Comparison of ENCODE assay signal across 11 cellular contexts in the genomic region with DNA sequence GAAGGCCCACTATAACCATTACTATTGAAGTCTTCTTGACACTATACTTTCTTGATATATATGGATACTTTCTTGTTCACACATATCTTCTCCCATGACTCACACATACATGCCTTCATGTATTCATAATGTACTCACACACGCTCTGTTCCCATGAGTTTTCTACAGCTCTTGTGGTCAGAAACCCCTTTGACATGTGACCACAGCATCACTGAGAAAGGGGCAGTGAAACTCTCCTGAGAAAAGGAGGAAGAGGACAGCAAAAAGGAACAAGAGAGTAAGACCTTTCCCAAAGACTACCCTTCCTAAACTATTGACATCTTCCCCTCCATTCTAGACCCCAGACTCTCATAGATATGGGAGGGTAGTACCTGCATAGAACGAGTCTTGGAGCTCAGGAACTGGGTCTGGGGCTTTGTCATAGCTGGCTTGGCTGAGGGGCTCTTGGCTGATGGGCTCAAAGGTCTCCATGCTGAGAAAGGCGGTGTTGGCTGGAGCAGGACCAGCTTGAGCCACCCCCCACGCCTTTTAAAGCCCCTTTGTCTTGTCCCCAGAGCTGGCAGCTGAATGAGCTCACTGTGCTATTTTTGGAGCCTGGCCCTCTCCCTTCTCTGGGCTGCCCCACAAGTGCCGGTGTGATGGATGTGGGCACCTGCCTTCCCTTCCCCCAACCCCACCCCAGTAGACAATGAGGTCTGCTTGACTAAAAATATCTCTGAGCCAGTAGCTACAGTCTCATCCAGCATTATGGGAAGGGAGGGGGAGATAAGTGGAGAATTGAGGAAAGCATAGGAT. TPM values are rescaled to one million over a fixed set of nuclear protein-coding genes. Genes with fewer than 3 reads are reported as not detected.
DNase-seq lines count a peak whose midpoint lies in the region; ATAC-seq, FAIRE-seq and TF ChIP-seq lines count a peak whose summit lies in the region.
"Had no signal": no experiment of that assay in that cellular context is flagged by ENCODE, and none has a peak within 500 bp of the region (broad histone marks: within the 10 kb centered on the region; RNA-seq: fewer than 3 reads in every experiment).

No MANE protein-coding gene starts in this region.

- no peaks in the 10 kb centered on the region for H3K79me2 ChIP-seq in keratinocyte (ENCODE audit: control insufficient read depth, insufficient read depth, low read length)

- no peaks in the 10 kb centered on the region for H3K36me3 Mint-ChIP-seq in T-helper 2 cell treated with Interferon-gamma antibody and Interleukin-4, amounts not matched to agents 5 μg/mL and 100 μg/mL, for 36 hours (ENCODE audit: low read depth)

- H3K4me1 ChIP-seq in BLaER1 treated with 17β-estradiol and CSF1 and Interleukin-3, amounts not matched to agents 10 nM and 100 nM: peaks cover 52 to 83% (median 77%) of the 10 kb centered on the region in 10 experiments
- peaks cover 8% of the 10 kb centered on the region for H3K4me1 ChIP-seq in keratinocyte (ENCODE audit: control insufficient read depth, extremely low read depth, insufficient read depth, low read length)
- H3K4me1 ChIP-seq in testis: peaks cover 14% of the 10 kb centered on the region

- no peak overlapping the region for H2AFZ ChIP-seq in keratinocyte (ENCODE audit: control insufficient read depth, low read length)

- TF ChIP-seq CTCF in keratinocyte (optimal IDR thresholded peaks at IDR 0.05 in 1 of 3, IDR thresholded peaks at IDR 0.05 in 1 of 3, conservative IDR thresholded peaks at IDR 0.05 in 1 of 3; ENCODE audit: extremely low read depth in 1 of 3, insufficient read depth in 2 of 3, low read length in 3 of 3) (no peak), testis (IDR thresholded peaks at IDR 0.05) (no peak)

- H3K9ac ChIP-seq in BLaER1 treated with 17β-estradiol and CSF1 and Interleukin-3, amounts not matched to agents 10 nM and 100 nM: no peak overlapping the region
- no peak overlapping the region for H3K9ac ChIP-seq in keratinocyte (ENCODE audit: control insufficient read depth, extremely low read depth, insufficient read depth, low read length)

- peak; percentile 48 for ATAC-seq in GM21576 (IDR thresholded peaks at IDR 0.05; ENCODE audit: unreplicated experiment)

- H3K4me3 Mint-ChIP-seq in T-helper 2 cell treated with Interferon-gamma antibody and Interleukin-4, amounts not matched to agents 5 μg/mL and 100 μg/mL, for 36 hours: no peak overlapping the region

- WGBS in testis, 2 donors: 70 to 72% methylated on average over 5 of the region's 5 CpGs

- H3K27me3 ChIP-seq in BLaER1 treated with 17β-estradiol and CSF1 and Interleukin-3, amounts not matched to agents 10 nM and 100 nM: peaks cover 0 to 15% (median 0%) of the 10 kb centered on the region in 11 experiments; a peak in 5 of 22 replicates
- H3K27me3 ChIP-seq in keratinocyte (ENCODE audit: control insufficient read depth, extremely low read depth, insufficient read depth, low read length): no peaks in the 10 kb centered on the region
- H3K27me3 ChIP-seq in testis: no peaks in the 10 kb centered on the region

- intact Hi-C loops in testis (cut with DNase I; ENCODE audit: low total_unique reads): no loop called here

- H3K9me3 ChIP-seq in BLaER1 treated with 17β-estradiol and CSF1 and Interleukin-3, amounts not matched to agents 10 nM and 100 nM (replicated peaks in 1 of 11): no peaks in the 10 kb centered on the region
- no peaks in the 10 kb centered on the region for H3K9me3 ChIP-seq in keratinocyte (ENCODE audit: control insufficient read depth, low read depth, low read length)
- H3K9me3 ChIP-seq in testis: no peaks in the 10 kb centered on the region

- dilution Hi-C loops in keratinocyte (cut with MboI; ENCODE audit: extremely low pct_ligation_motif_present, low sequenced_read_pairs): no loop called here

- H3K4me3 ChIP-seq in BLaER1 treated with 17β-estradiol and CSF1 and Interleukin-3, amounts not matched to agents 10 nM and 100 nM: no peak overlapping the region
- H3K4me3 ChIP-seq in keratinocyte (ENCODE audit: control insufficient read depth in 2 of 3, extremely low read depth in 1 of 3, insufficient read depth in 2 of 3, low read depth in 1 of 3, low read length in 3 of 3): no peak overlapping the region
- no peak overlapping the region for H3K4me3 ChIP-seq in testis
- H3K4me3 ChIP-seq: lung had no signal

- TF ChIP-seq POLR2A in H54 (IDR thresholded peaks at IDR 0.05; ENCODE audit: low read depth, low read length): no peak
- no peak for TF ChIP-seq POLR2A in testis (IDR thresholded peaks at IDR 0.05)

- no peaks in the 10 kb centered on the region for H3K27me3 Mint-ChIP-seq in T-helper 2 cell treated with Interferon-gamma antibody and Interleukin-4, amounts not matched to agents 5 μg/mL and 100 μg/mL, for 36 hours (ENCODE audit: low read depth)

- H3K36me3 ChIP-seq in BLaER1 treated with 17β-estradiol and CSF1 and Interleukin-3, amounts not matched to agents 10 nM and 100 nM: no peaks in the 10 kb centered on the region
- H3K36me3 ChIP-seq in keratinocyte (ENCODE audit: control insufficient read depth in 2 of 2, extremely low read depth in 1 of 2, insufficient read depth in 2 of 2, low read length in 2 of 2) (no peaks in the 10 kb centered on the region), testis (ENCODE audit: low read depth, missing control alignments) (no peaks in the 10 kb centered on the region)

- H3K27ac ChIP-seq in BLaER1 treated with 17β-estradiol and CSF1 and Interleukin-3, amounts not matched to agents 10 nM and 100 nM: peak overlapping the region in 7 of 11 experiments; percentile 5 to 65 (median 39); a peak in 12 of 22 replicates
- H3K27ac ChIP-seq in keratinocyte (ENCODE audit: control insufficient read depth, insufficient read depth, low read length): no peak overlapping the region
- H3K27ac ChIP-seq in testis: no peak overlapping the region

- FAIRE-seq in keratinocyte (lab: Jason Lieb, UNC): no peak
- no peak for FAIRE-seq in H54 (lab: Jason Lieb, UNC)

- peak overlapping the region; percentile 65 to 86 (median 75) for H3K4me2 ChIP-seq in BLaER1 treated with 17β-estradiol and CSF1 and Interleukin-3, amounts not matched to agents 10 nM and 100 nM
- no peak overlapping the region for H3K4me2 ChIP-seq in keratinocyte (ENCODE audit: control insufficient read depth, extremely low read depth, insufficient read depth, low read depth, low read length)

- H3K9me3 Mint-ChIP-seq in T-helper 2 cell treated with Interferon-gamma antibody and Interleukin-4, amounts not matched to agents 5 μg/mL and 100 μg/mL, for 36 hours: no peaks in the 10 kb centered on the region

- H3K9me1 ChIP-seq in keratinocyte (ENCODE audit: control insufficient read depth, extremely low read depth, insufficient read depth, low read length): no peaks in the 10 kb centered on the region

- H4K20me1 ChIP-seq in BLaER1 treated with 17β-estradiol and CSF1 and Interleukin-3, amounts not matched to agents 10 nM and 100 nM: no peaks in the 10 kb centered on the region; a peak in 1 of 22 replicates
- H4K20me1 ChIP-seq in keratinocyte (ENCODE audit: control insufficient read depth, extremely low read depth, insufficient read depth, low read length): no peaks in the 10 kb centered on the region

- H3K27ac Mint-ChIP-seq in T-helper 2 cell treated with Interferon-gamma antibody and Interleukin-4, amounts not matched to agents 5 μg/mL and 100 μg/mL, for 36 hours: no peak overlapping the region

- DNase-seq in SIG-M5 treated with dmso at 0.1 percent for 504 hours (lab: John Stamatoyannopoulos, UW; ENCODE audit: unreplicated experiment): peak; percentile 81
- peak; percentile 54 for DNase-seq in keratinocyte (ENCODE audit: low read depth, low spot score)
- no peak for DNase-seq in H54 (ENCODE audit: insufficient read length, low spot score)
- DNase-seq in testis: no peak
- DNase-seq in T-helper 2 cell treated with Interferon-gamma antibody and Interleukin-4, amounts not matched to agents 5 μg/mL and 100 μg/mL, for 36 hours (ENCODE audit: low spot score): no peak
- no peak for DNase-seq in activated CD4-positive, alpha-beta T cell treated with anti-CD3 and anti-CD28 coated beads for 1 hour
- DNase-seq: DMS79 treated with DMSO at 0.1 percent for 48 hours, NCI-H146 had no signal

- H3K4me1 Mint-ChIP-seq in T-helper 2 cell treated with Interferon-gamma antibody and Interleukin-4, amounts not matched to agents 5 μg/mL and 100 μg/mL, for 36 hours (ENCODE audit: low read depth): peaks cover 3% of the 10 kb centered on the region

RNA-seq across cellular contexts. Expression of a gene that starts 5.1 kb away (rescaled TPM):
- 0.02 TPM in 1 of 3 replicates, not detected in the others for polyA plus RNA-seq in keratinocyte
- not detected for polyA plus RNA-seq in keratinocyte (2011; ENCODE audit: low read depth)
- not detected in 2 replicates for polyA plus RNA-seq in keratinocyte (2011; cell fraction: cytosol; rRNA removed)
- 0.03 and 0.05 TPM in 2 replicates for polyA plus RNA-seq in keratinocyte (2011; cell fraction: nucleus; rRNA removed)
- 0.05 TPM in 1 of 2 replicates, not detected in the other for polyA plus RNA-seq in keratinocyte (2012; ENCODE audit: low replicate concordance)
- polyA minus RNA-seq in keratinocyte: not detected in 3 replicates
- polyA minus RNA-seq in keratinocyte (2011; cell fraction: cytosol; rRNA and poly(A)+ RNA removed): not detected
- polyA minus RNA-seq in keratinocyte (2011; cell fraction: nucleus; rRNA and poly(A)+ RNA removed): not detected in 2 replicates
- under 1 TPM; 0.31 TPM for total RNA-seq in testis
- polyA plus RNA-seq in testis (ENCODE audit: insufficient read depth, low read depth, low replicate concordance): 2.3 TPM

RNA-seq across cellular contexts. Expression of a gene that starts 9.5 kb away (rescaled TPM):
- polyA plus RNA-seq in keratinocyte: not detected in 3 replicates
- polyA plus RNA-seq in keratinocyte (2011; ENCODE audit: low read depth): not detected
- 0.06 TPM in 1 of 2 replicates, not detected in the other for polyA plus RNA-seq in keratinocyte (2011; cell fraction: cytosol; rRNA removed)
- polyA plus RNA-seq in keratinocyte (2011; cell fraction: nucleus; rRNA removed): 0.06 TPM in 1 of 2 replicates, not detected in the other
- 0.07 TPM in 1 of 2 replicates, not detected in the other for polyA plus RNA-seq in keratinocyte (2012; ENCODE audit: low replicate concordance)
- polyA minus RNA-seq in keratinocyte: not detected in 3 replicates
- not detected for polyA minus RNA-seq in keratinocyte (2011; cell fraction: cytosol; rRNA and poly(A)+ RNA removed)
- polyA minus RNA-seq in keratinocyte (2011; cell fraction: nucleus; rRNA and poly(A)+ RNA removed): not detected in 2 replicates
- 1 to 10 TPM; 2.4 to 3.2 TPM for total RNA-seq in testis
- polyA plus RNA-seq in testis (ENCODE audit: insufficient read depth, low read depth, low replicate concordance): 10.5 TPM

RNA-seq across cellular contexts. Expression of a gene that starts 47.2 kb away (rescaled TPM):
- polyA plus RNA-seq in keratinocyte (2.4 to 4.8 TPM (median 3.6 TPM) in 3 replicates), testis (ENCODE audit: insufficient read depth, low read depth, low replicate concordance) (19.8 TPM)
- 2.2 TPM for polyA plus RNA-seq in keratinocyte (2011; ENCODE audit: low read depth)
- polyA plus RNA-seq in keratinocyte (2011; cell fraction: cytosol; rRNA removed): 0.71 and 0.98 TPM in 2 replicates
- 15.3 and 18.2 TPM in 2 replicates for polyA plus RNA-seq in keratinocyte (2011; cell fraction: nucleus; rRNA removed)
- 1.4 and 3.9 TPM in 2 replicates for polyA plus RNA-seq in keratinocyte (2012; ENCODE audit: low replicate concordance)
- 0.59 to 7.4 TPM (median 3.8 TPM) in 3 replicates for polyA minus RNA-seq in keratinocyte
- 2.7 TPM for polyA minus RNA-seq in keratinocyte (2011; cell fraction: cytosol; rRNA and poly(A)+ RNA removed)
- 6.6 and 7.5 TPM in 2 replicates for polyA minus RNA-seq in keratinocyte (2011; cell fraction: nucleus; rRNA and poly(A)+ RNA removed)
- total RNA-seq in testis: 10 to 100 TPM; 20.3 to 25.5 TPM

RNA-seq across cellular contexts. Expression of a gene that starts 59.6 kb away (rescaled TPM):
- 7.3 to 7.7 TPM (median 7.6 TPM) in 3 replicates for polyA plus RNA-seq in keratinocyte
- polyA plus RNA-seq in keratinocyte (2011; ENCODE audit: low read depth): 19.8 TPM
- 3.9 and 5.9 TPM in 2 replicates for polyA plus RNA-seq in keratinocyte (2011; cell fraction: cytosol; rRNA removed)
- polyA plus RNA-seq in keratinocyte (2011; cell fraction: nucleus; rRNA removed): 11.3 and 12.8 TPM in 2 replicates
- polyA plus RNA-seq in keratinocyte (2012; ENCODE audit: low replicate concordance): 5.1 and 12.3 TPM in 2 replicates
- polyA minus RNA-seq in keratinocyte: 9.9 to 18.0 TPM (median 15.7 TPM) in 3 replicates
- 5.4 TPM for polyA minus RNA-seq in keratinocyte (2011; cell fraction: cytosol; rRNA and poly(A)+ RNA removed)
- 8.8 and 22.6 TPM in 2 replicates for polyA minus RNA-seq in keratinocyte (2011; cell fraction: nucleus; rRNA and poly(A)+ RNA removed)
- 10 to 100 TPM; 61.3 to 77.9 TPM for total RNA-seq in testis
- 40.7 TPM for polyA plus RNA-seq in testis (ENCODE audit: insufficient read depth, low read depth, low replicate concordance)

Comparison
In these comparisons a context has a peak if more than half of its experiments do, and no peak if none do; other contexts are left out.
1. H3K27ac ChIP-seq: peak in BLaER1 treated with 17β-estradiol and CSF1 and Interleukin-3, amounts not matched to agents 10 nM and 100 nM (7 of 11); none in keratinocyte (single experiment) and testis (0 of 2).
2. DNase-seq: peak in SIG-M5 treated with dmso at 0.1 percent for 504 hours (single experiment) and keratinocyte (single experiment); none in H54 (single experiment), testis (single experiment), T-helper 2 cell treated with Interferon-gamma antibody and Interleukin-4, amounts not matched to agents 5 μg/mL and 100 μg/mL, for 36 hours (single experiment) and activated CD4-positive, alpha-beta T cell treated with anti-CD3 and anti-CD28 coated beads for 1 hour (single experiment).
3. RNA of a gene that starts 9.5 kb away (polyA plus RNA-seq): 10.5 TPM in testis (single experiment); 0.06 to 0.07 TPM in keratinocyte; every median in the first group is over 10 times any median in the second.